In genomic region chr14:76109087-76109880, GRCh38 we compare ENCODE assay signal across 24 cellular contexts. TPM values are rescaled to one million over a fixed set of nuclear protein-coding genes. Genes with fewer than 3 reads are reported as not detected.
DNase-seq lines count a peak whose midpoint lies in the region; ATAC-seq, FAIRE-seq and TF ChIP-seq lines count a peak whose summit lies in the region.
"Had no signal": no experiment of that assay in that cellular context is flagged by ENCODE, and none has a peak within 500 bp of the region (broad histone marks: within the 10 kb centered on the region; RNA-seq: fewer than 3 reads in every experiment).

No MANE protein-coding gene starts in this region.

- H3K4me2 ChIP-seq in H1 (ENCODE audit: insufficient read depth in 1 of 2, low read depth in 2 of 2, low read length in 2 of 2), result no peak overlapping the region

- DNase-seq in EH (ENCODE audit: low read depth), result peak; percentile 52
- no peak for DNase-seq in H1 (ENCODE audit: low read depth in 1 of 2, low spot score in 2 of 2)
- DNase-seq in gastrocnemius medialis, result peak; percentile 52 to 73
- no peak for DNase-seq in right cardiac atrium
- DNase-seq in stimulated activated effector memory CD8-positive, alpha-beta T cell treated with anti-CD3 and anti-CD28 coated beads, Interleukin-12 subunit alpha, Interleukin-12 subunit beta, amount 100 ng/mL, for 72 hours (ENCODE audit: low spot score in 2 of 2), result no peak
- DNase-seq: activated CD4-positive, alpha-beta T cell treated with anti-CD3 and anti-CD28 coated beads for 1 hour; activated naive CD8-positive, alpha-beta T cell treated with anti-CD3 and anti-CD28 coated beads for 36 hours; BE2C; KG1; left cardiac atrium; mesendoderm; natural killer cell; NCI-H1092; NCI-H2107; NCI-H526; ovary; stimulated activated CD4-positive, alpha-beta T cell treated with anti-CD3 and anti-CD28 coated beads, Interleukin-2, amount 100 ng/mL, for 24 hours; stimulated activated naive CD8-positive, alpha-beta T cell treated with anti-CD3 and anti-CD28 coated beads, Interleukin-15, Interleukin-2, amounts not matched to agents 100 U/mL and 50 U/mL, for 24 hours had no signal

- TF ChIP-seq CTCF in H1 (IDR thresholded peaks at IDR 0.05; ENCODE audit: control extremely low read depth in 1 of 3, insufficient read depth in 1 of 3, low read depth in 1 of 3, low read length in 3 of 3), result no peak
- no peak for TF ChIP-seq CTCF in gastrocnemius medialis (IDR thresholded peaks at IDR 0.05 in 4 of 5, conservative IDR thresholded peaks at IDR 0.05 in 1 of 5)

- POLR2A ChIA-PET in H1 (lab: Charles Lee; ENCODE audit: partially characterized antibody), result no interaction called here

- H3K27ac ChIP-seq in H1 (ENCODE audit: low read depth, low read length) (no peak overlapping the region), gastrocnemius medialis (no peak overlapping the region), right cardiac atrium (ENCODE audit: low read length) (no peak overlapping the region)
- H3K27ac ChIP-seq: coronary artery, ovary had no signal

- no peak overlapping the region for H2AK5ac ChIP-seq in H1 (ENCODE audit: low read depth, low read length)

- intact Hi-C loops in gastrocnemius medialis (cut with DNase I; ENCODE audit: low total_unique reads), result no loop called here
- intact Hi-C loops in right cardiac atrium (cut with DNase I), result no loop called here

- H3K79me2 ChIP-seq in H1 (ENCODE audit: control insufficient read depth in 1 of 2, insufficient read depth in 2 of 2, low read length in 2 of 2), result no peaks in the 10 kb centered on the region

- TF ChIP-seq RAD21 in Ishikawa (IDR thresholded peaks at IDR 0.05; ENCODE audit: low read depth) (no peak), H1 (IDR thresholded peaks at IDR 0.05 in 1 of 2, conservative IDR thresholded peaks at IDR 0.05 in 1 of 2; ENCODE audit: low read depth in 2 of 2, low read length in 2 of 2) (no peak)

- no peak for TF ChIP-seq EP300 in Ishikawa (IDR thresholded peaks at IDR 0.05; ENCODE audit: borderline replicate concordance)
- no peak for TF ChIP-seq EP300 in H1 (IDR thresholded peaks at IDR 0.05; ENCODE audit: borderline replicate concordance in 1 of 2, low read depth in 2 of 2, low read length in 2 of 2)

- H3K56ac ChIP-seq in H1 (replicated peaks; ENCODE audit: insufficient read length, low read depth, low read length), result no peak overlapping the region

- peaks cover 3% of the 10 kb centered on the region for H3K9me3 Mint-ChIP-seq in stimulated activated effector memory CD8-positive, alpha-beta T cell treated with anti-CD3 and anti-CD28 coated beads, Interleukin-12 subunit alpha, Interleukin-12 subunit beta, amount 100 ng/mL, for 72 hours
- H3K9me3 Mint-ChIP-seq: natural killer cell had no signal

- H3K36me3 ChIP-seq in H1 (ENCODE audit: control insufficient read depth in 2 of 4, insufficient read depth in 4 of 4, low read length in 3 of 4) (no peaks in the 10 kb centered on the region), gastrocnemius medialis (no peaks in the 10 kb centered on the region)
- H3K36me3 ChIP-seq: BE2C, ovary had no signal

- no peak overlapping the region for H4K5ac ChIP-seq in H1 (ENCODE audit: insufficient read length, low read depth, low read length)

- peaks cover 0 to 2% (median 1%) of the 10 kb centered on the region in 4 experiments; a peak in 2 of 7 replicates for H3K27me3 ChIP-seq in H1 (replicated peaks in 1 of 4; ENCODE audit: control insufficient read depth in 3 of 4, extremely low read depth in 1 of 4, insufficient read depth in 3 of 4, low read length in 3 of 4)
- H3K27me3 ChIP-seq in gastrocnemius medialis, result no peaks in the 10 kb centered on the region
- H3K27me3 ChIP-seq in right cardiac atrium (ENCODE audit: control insufficient read depth, insufficient read depth), result no peaks in the 10 kb centered on the region
- H3K27me3 ChIP-seq: ovary had no signal

- no peaks in the 10 kb centered on the region for H3K4me1 Mint-ChIP-seq in stimulated activated effector memory CD8-positive, alpha-beta T cell treated with anti-CD3 and anti-CD28 coated beads, Interleukin-12 subunit alpha, Interleukin-12 subunit beta, amount 100 ng/mL, for 72 hours
- H3K4me1 Mint-ChIP-seq: activated naive CD8-positive, alpha-beta T cell treated with anti-CD3 and anti-CD28 coated beads for 36 hours; natural killer cell had no signal

- no peak overlapping the region for H2BK5ac ChIP-seq in H1 (ENCODE audit: low read depth, low read length)

- no peaks in the 10 kb centered on the region for H4K20me1 ChIP-seq in H1 (replicated peaks in 1 of 2; ENCODE audit: control insufficient read depth in 1 of 2, insufficient read depth in 2 of 2, low read length in 2 of 2)

- H3K79me1 ChIP-seq in H1 (ENCODE audit: low read depth, low read length), result no peaks in the 10 kb centered on the region

- TF ChIP-seq POLR2A in H1 (IDR thresholded peaks at IDR 0.05; ENCODE audit: control extremely low read depth in 1 of 2, low read depth in 2 of 2, low read length in 2 of 2) (no peak), gastrocnemius medialis (IDR thresholded peaks at IDR 0.05) (no peak)

- H2BK12ac ChIP-seq in H1 (ENCODE audit: low read depth, low read length), result 0 out of 2 replicates have a peak overlapping the region, but pooled peaks have one; percentile 60

- H3K4me3 ChIP-seq in H1 (ENCODE audit: extremely low read depth in 1 of 4, insufficient read depth in 2 of 4, low read depth in 3 of 4, low read length in 4 of 4) (no peak overlapping the region), gastrocnemius medialis (no peak overlapping the region), right cardiac atrium (ENCODE audit: low read length) (no peak overlapping the region)
- H3K4me3 ChIP-seq: coronary artery, ovary had no signal

- H3K23me2 ChIP-seq in H1 (ENCODE audit: low read depth, low read length), result no peaks in the 10 kb centered on the region

- no peak overlapping the region for H3K9ac ChIP-seq in H1 (replicated peaks in 1 of 4; ENCODE audit: extremely low read depth in 1 of 4, low read depth in 3 of 4, low read length in 3 of 4)

- ATAC-seq in gastrocnemius medialis (peak; percentile 92 to 94), HG03521 (IDR thresholded peaks at IDR 0.05; ENCODE audit: unreplicated experiment) (no peak), right cardiac atrium (no peak)
- no peak for ATAC-seq in stimulated activated effector memory CD8-positive, alpha-beta T cell treated with anti-CD3 and anti-CD28 coated beads, Interleukin-12 subunit alpha, Interleukin-12 subunit beta, amount 100 ng/mL, for 72 hours
- ATAC-seq: natural killer cell; stimulated activated naive CD8-positive, alpha-beta T cell treated with anti-CD3 and anti-CD28 coated beads, Interleukin-15, Interleukin-2, amounts not matched to agents 100 U/mL and 50 U/mL, for 24 hours had no signal

- H3K4me1 ChIP-seq in H1 (replicated peaks in 1 of 4; ENCODE audit: control insufficient read depth in 3 of 4, insufficient read depth in 4 of 4, low read length in 3 of 4) (peaks cover 12 to 26% (median 18%) of the 10 kb centered on the region in 4 experiments), gastrocnemius medialis (peaks cover 5 to 9% of the 10 kb centered on the region in 2 donors), right cardiac atrium (ENCODE audit: control insufficient read depth, insufficient read depth, low read length) (no peaks in the 10 kb centered on the region)
- H3K4me1 ChIP-seq: BE2C had no signal

- no peak overlapping the region for H3K27ac Mint-ChIP-seq in stimulated activated effector memory CD8-positive, alpha-beta T cell treated with anti-CD3 and anti-CD28 coated beads, Interleukin-12 subunit alpha, Interleukin-12 subunit beta, amount 100 ng/mL, for 72 hours
- H3K27ac Mint-ChIP-seq: activated naive CD8-positive, alpha-beta T cell treated with anti-CD3 and anti-CD28 coated beads for 36 hours; natural killer cell; type B pancreatic cell had no signal

- WGBS in H1 (ENCODE audit: extremely low coverage in 1 of 2, insufficient coverage in 1 of 2, insufficient read length in 1 of 2, insufficient replicate concordance in 2 of 2, low coverage in 1 of 2, low lambda C conversion rate in 2 of 2, missing lambda C conversion rate in 1 of 2), 2 experiments, result 93% methylated on average over 13 of the region's 14 CpGs; no CpG with 5 or more reads in 1 of the 2 experiments
- 78% methylated on average over 14 of the region's 14 CpGs for WGBS in right cardiac atrium

- no peaks in the 10 kb centered on the region for H3K36me3 Mint-ChIP-seq in stimulated activated effector memory CD8-positive, alpha-beta T cell treated with anti-CD3 and anti-CD28 coated beads, Interleukin-12 subunit alpha, Interleukin-12 subunit beta, amount 100 ng/mL, for 72 hours
- H3K36me3 Mint-ChIP-seq: activated naive CD8-positive, alpha-beta T cell treated with anti-CD3 and anti-CD28 coated beads for 36 hours; brain; natural killer cell had no signal

- in situ Hi-C loops in gastrocnemius medialis (cut with MboI; ENCODE audit: low sequenced_read_pairs in 4 of 4), result no loop called here

- no peak for FAIRE-seq in H1 (lab: Jason Lieb, UNC)
- FAIRE-seq: endometrium had no signal

- H4K91ac ChIP-seq in H1 (replicated peaks; ENCODE audit: insufficient read length, low read length), result no peak overlapping the region

- no peak overlapping the region for H3K4me3 Mint-ChIP-seq in stimulated activated effector memory CD8-positive, alpha-beta T cell treated with anti-CD3 and anti-CD28 coated beads, Interleukin-12 subunit alpha, Interleukin-12 subunit beta, amount 100 ng/mL, for 72 hours
- H3K4me3 Mint-ChIP-seq: activated naive CD8-positive, alpha-beta T cell treated with anti-CD3 and anti-CD28 coated beads for 36 hours; brain; natural killer cell; type B pancreatic cell had no signal

- no peak overlapping the region for H4K8ac ChIP-seq in H1 (ENCODE audit: extremely low read depth, insufficient read depth, low read length)

- no peak overlapping the region for H3K14ac ChIP-seq in H1 (ENCODE audit: insufficient read length)

- no peak overlapping the region for H2AFZ ChIP-seq in H1 (ENCODE audit: low read length)

- H3K9me3 ChIP-seq in H1 (ENCODE audit: insufficient read depth in 2 of 2, low read depth in 1 of 2, low read length in 1 of 2), result no peaks in the 10 kb centered on the region
- H3K9me3 ChIP-seq in gastrocnemius medialis, result no peaks in the 10 kb centered on the region
- H3K9me3 ChIP-seq in right cardiac atrium (ENCODE audit: control insufficient read depth, low read length), result no peaks in the 10 kb centered on the region
- H3K9me3 ChIP-seq: BE2C, ovary had no signal

- H2BK20ac ChIP-seq in H1 (ENCODE audit: low read length), result peak overlapping the region; percentile 72; the same call in 1 of the 2 replicates

- H3K18ac ChIP-seq in H1 (ENCODE audit: extremely low read depth, low read length), result no peak overlapping the region; the same call in 1 of the 2 replicates

- no peak overlapping the region for H3K23ac ChIP-seq in H1 (ENCODE audit: insufficient read length)

- H3K4ac ChIP-seq in H1 (replicated peaks; ENCODE audit: insufficient read length, low read depth, low read length), result no peak overlapping the region

- no peak overlapping the region for H2BK120ac ChIP-seq in H1 (replicated peaks; ENCODE audit: low read depth, low read length)

- CTCF ChIA-PET in H1 (lab: Charles Lee; ENCODE audit: partially characterized antibody), result interaction anchor here (1.5 kb wide), 1 partner anchor 15 kb away, joined by 3 read pairs; no protein-coding TSS in a partner anchor

- 0 out of 2 replicates have a peak overlapping the region, but pooled peaks have one; percentile 61 for H2BK15ac ChIP-seq in H1 (ENCODE audit: low read length)

RNA-seq across cellular contexts. Expression of gene GPATCH2L, which starts 42.4 kb away (rescaled TPM):
- 54.9 and 56.1 TPM in 2 replicates for total RNA-seq in H1 (2021; fragmentation: NEBNext Ultra II Directional; extraction: Animal tissue kit (Norgen Biotek cat#: 25700))
- polyA plus RNA-seq in H1 (2011; rRNA removed) (26.0 and 36.9 TPM in 2 replicates), right cardiac atrium (9.7 TPM)
- polyA plus RNA-seq in H1 (2011; cell fraction: cytosol; rRNA removed), result 42.9 TPM
- polyA plus RNA-seq in H1 (2011; cell fraction: nucleus; rRNA removed), result 58.6 TPM
- polyA plus RNA-seq in H1 (2012, experiment 1 of 2), result 25.5 to 35.7 TPM (median 30.8 TPM) in 4 replicates
- 2.3 TPM for polyA plus RNA-seq in H1 (2012, experiment 2 of 2)
- 19.0 TPM for polyA plus RNA-seq in H1 (2013, experiment 1 of 2)
- polyA plus RNA-seq in H1 (2013, experiment 2 of 2), result 18.2 TPM
- polyA minus RNA-seq in H1 (2011; rRNA and poly(A)+ RNA removed), result 96.6 and 98.9 TPM in 2 replicates
- polyA minus RNA-seq in H1 (2011; cell fraction: cytosol; rRNA and poly(A)+ RNA removed), result 32.0 TPM
- polyA minus RNA-seq in H1 (2011; cell fraction: nucleus; rRNA and poly(A)+ RNA removed), result 106 TPM
- total RNA-seq in gastrocnemius medialis (10 to 100 TPM; 24.6 to 63.5 (median 41.9) TPM), right cardiac atrium (10 to 100 TPM; 32.7 to 81.4 (median 35.0) TPM)

Comparison
In these comparisons a context has a peak if more than half of its experiments do, and no peak if none do; other contexts are left out.
1. DNase-seq: peak in EH (single experiment) and gastrocnemius medialis (2 of 2); none in H1 (0 of 2), right cardiac atrium (0 of 3) and stimulated activated effector memory CD8-positive, alpha-beta T cell treated with anti-CD3 and anti-CD28 coated beads, Interleukin-12 subunit alpha, Interleukin-12 subunit beta, amount 100 ng/mL, for 72 hours (0 of 2).
2. ATAC-seq: peak in gastrocnemius medialis (2 of 2); none in HG03521 (single experiment), right cardiac atrium (0 of 2) and stimulated activated effector memory CD8-positive, alpha-beta T cell treated with anti-CD3 and anti-CD28 coated beads, Interleukin-12 subunit alpha, Interleukin-12 subunit beta, amount 100 ng/mL, for 72 hours (single experiment).